Comparison of ENCODE assay signal across 8 cellular contexts in the genomic region with DNA sequence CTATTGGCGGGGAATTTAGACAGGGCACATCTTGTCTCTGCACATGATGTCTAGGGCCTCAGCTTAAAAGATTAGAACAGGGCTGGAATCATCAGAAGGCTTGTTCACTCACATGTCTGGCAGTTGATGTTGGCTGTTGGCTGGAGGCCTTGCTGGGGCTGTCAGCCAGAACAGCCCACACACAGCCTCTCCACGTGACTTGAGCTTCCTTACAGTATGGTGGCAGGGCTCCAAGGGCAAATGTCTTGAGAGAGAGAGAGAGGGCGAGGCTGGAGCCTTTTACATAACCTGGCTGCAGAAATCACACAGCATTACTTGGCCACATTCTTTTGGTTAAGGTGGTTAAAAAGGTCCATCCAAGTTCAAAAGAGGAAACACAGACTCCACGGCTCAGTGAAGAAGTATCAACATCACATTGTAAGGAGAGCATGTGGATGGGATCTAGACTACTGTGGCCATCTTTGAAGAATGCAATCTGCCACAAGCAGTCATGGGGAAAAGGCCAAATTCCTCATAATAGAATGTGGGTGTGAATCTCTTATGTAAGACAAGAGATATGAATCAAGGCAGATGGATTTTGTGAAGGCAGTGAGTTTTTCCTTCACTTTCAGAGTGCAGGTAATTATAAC. TPM values are rescaled to one million over a fixed set of nuclear protein-coding genes. Genes with fewer than 3 reads are reported as not detected.
DNase-seq lines count a peak whose midpoint lies in the region; ATAC-seq and TF ChIP-seq lines count a peak whose summit lies in the region.

No MANE protein-coding gene starts in this region.

- ATAC-seq in left lung = peak; percentile 81
- no peak for ATAC-seq in HG03196 (IDR thresholded peaks at IDR 0.05; ENCODE audit: unreplicated experiment)
- ATAC-seq in GM21619 (IDR thresholded peaks at IDR 0.05; ENCODE audit: unreplicated experiment) = no peak

- in situ Hi-C loops in Caki2 (cut with HindIII; ENCODE audit: low pct_unique_long_range_greater_than_20kb, low sequenced_read_pairs) (no loop called here), brain microvascular endothelial cell (cut with HindIII; ENCODE audit: low pct_ligation_motif_present, low sequenced_read_pairs) (no loop called here)

- H3K27ac ChIP-seq in brain microvascular endothelial cell = peak overlapping the region; percentile 27
- peak overlapping the region; percentile 18 to 30 for H3K27ac ChIP-seq in left lung

- no peaks in the 10 kb centered on the region for H3K27me3 ChIP-seq in brain microvascular endothelial cell (replicated peaks)
- no peaks in the 10 kb centered on the region for H3K27me3 ChIP-seq in left lung

- intact Hi-C loops in left lung (cut with DNase I) = no loop called here

- TF ChIP-seq CTCF in brain microvascular endothelial cell (IDR thresholded peaks at IDR 0.05; ENCODE audit: low read depth, low read length, missing control alignments) (no peak), left lung (IDR thresholded peaks at IDR 0.05) (no peak)

- H3K4me1 ChIP-seq in left lung = peaks cover 0 to 23% of the 10 kb centered on the region in 2 donors

- DNase-seq in Caki2 (ENCODE audit: low read depth) (peak; percentile 100), M059J (ENCODE audit: low read depth) (peak; percentile 99), brain microvascular endothelial cell (peak; percentile 92), left lung (peak in 1 of 2 donors; percentile 85), GDM1 (lab: John Stamatoyannopoulos, UW) (no peak), NCI-H1105 treated with DMSO at 0.1 percent for 48 hours (lab: John Stamatoyannopoulos, UW) (no peak)

- no peaks in the 10 kb centered on the region for H3K36me3 ChIP-seq in brain microvascular endothelial cell (replicated peaks)
- H3K36me3 ChIP-seq in left lung = no peaks in the 10 kb centered on the region

- H3K4me3 ChIP-seq in brain microvascular endothelial cell (ENCODE audit: low read depth, low read length) (no peak overlapping the region), left lung (no peak overlapping the region)

- no peaks in the 10 kb centered on the region for H3K9me3 ChIP-seq in left lung

RNA-seq across cellular contexts. Expression of a gene that starts 30.4 kb away (rescaled TPM):
- total RNA-seq in Caki2 (2014; rRNA removed; shearing (Covaris generic); ENCODE audit: low replicate concordance) = 145 and 165 TPM in 2 replicates
- total RNA-seq in M059J (2014; rRNA removed; shearing (Covaris generic)) = 158 and 243 TPM in 2 replicates
- total RNA-seq in left lung = 100 to 1,000 TPM in 1 of 2 donors, 10 to 100 TPM in 1; 83.3 to 139 TPM

RNA-seq across cellular contexts. Expression of a gene that starts 54.8 kb away (rescaled TPM):
- total RNA-seq in Caki2 (2014; rRNA removed; shearing (Covaris generic); ENCODE audit: low replicate concordance) = 88.0 and 103 TPM in 2 replicates
- total RNA-seq in M059J (2014; rRNA removed; shearing (Covaris generic)) = 3.1 and 3.7 TPM in 2 replicates
- total RNA-seq in left lung = 10 to 100 TPM; 12.8 to 21.3 TPM

RNA-seq across cellular contexts. Expression of a gene that starts 57.3 kb away (rescaled TPM):
- total RNA-seq in Caki2 (2014; rRNA removed; shearing (Covaris generic); ENCODE audit: low replicate concordance) = 19.3 and 32.1 TPM in 2 replicates
- total RNA-seq in M059J (2014; rRNA removed; shearing (Covaris generic)) = 20.5 and 20.7 TPM in 2 replicates
- total RNA-seq in left lung = 10 to 100 TPM; 12.4 to 13.0 TPM

Comparison
In these comparisons a context has a peak if more than half of its experiments do, and no peak if none do; other contexts are left out.
1. DNase-seq: peak in Caki2 (single experiment), M059J (single experiment) and brain microvascular endothelial cell (single experiment); none in GDM1 (single experiment) and NCI-H1105 treated with DMSO at 0.1 percent for 48 hours (single experiment).